Comparison of ENCODE assay signal across 23 cellular contexts in genomic region chr10:93319096-93319495, GRCh38.
"Had no signal": no experiment of that assay in that cellular context is flagged by ENCODE, and none has a peak within 500 bp of the region (broad histone marks: within the 10 kb centered on the region; RNA-seq: fewer than 3 reads in every experiment).

No MANE protein-coding gene starts in this region.

- H3K4me3 Mint-ChIP-seq: activated CD4-positive, alpha-beta memory T cell treated with anti-CD3 and anti-CD28 coated beads for 36 hours; activated CD4-positive, alpha-beta T cell treated with anti-CD3 and anti-CD28 coated beads, Interleukin-2, amount 10 ng/mL, durations not matched to agents 7 days and 5 days; brain had no signal

- H3K9me3 ChIP-seq: ascending aorta, Peyer's patch, SJCRH30, SK-N-SH had no signal

- DNase-seq: activated CD4-positive, alpha-beta memory T cell treated with anti-CD3 and anti-CD28 coated beads for 36 hours; activated CD4-positive, alpha-beta T cell treated with anti-CD3 and anti-CD28 coated beads, Interleukin-2, amount 10 ng/mL, durations not matched to agents 7 days and 5 days; activated CD4-positive, CD25-positive, alpha-beta regulatory T cell; activated CD8-positive, alpha-beta memory T cell treated with anti-CD3 and anti-CD28 coated beads for 24 hours; activated gamma-delta T cell treated with Interleukin-2 at 50 U/mL for 16 hours; activated naive CD4-positive, alpha-beta T cell treated with anti-CD3 and anti-CD28 coated beads, Interleukin-2, amount 50 U/mL, for 16 hours; activated T-cell treated with anti-CD3 and anti-CD28 coated beads, Interleukin-2, amount 50 U/mL, for 48 hours; amniotic stem cell; Kasumi-1; NCI-H2029; NCI-H345; NCI-H524; NK-92 treated with Interleukin-12 subunit alpha and Interleukin-12 subunit beta, amount 100 ng/mL, for 24 hours; Peyer's patch; Right ventricle myocardium superior; SJCRH30; T-helper 1 cell had no signal

- H3K4me1 ChIP-seq: ascending aorta, Peyer's patch, SJCRH30 had no signal

- H3K4me2 ChIP-seq: SK-N-SH had no signal

- H3K27ac ChIP-seq: ascending aorta, cardiac muscle cell, Peyer's patch, RWPE1, SJCRH30 had no signal

- H3K36me3 Mint-ChIP-seq: brain had no signal

- H3K27ac Mint-ChIP-seq: activated CD4-positive, alpha-beta memory T cell treated with anti-CD3 and anti-CD28 coated beads for 36 hours; activated CD4-positive, alpha-beta T cell treated with anti-CD3 and anti-CD28 coated beads, Interleukin-2, amount 10 ng/mL, durations not matched to agents 7 days and 5 days; activated T-helper 2 cell treated with anti-CD3 and anti-CD28 coated beads, Interferon-gamma antibody, Interleukin-2, Interleukin-4, amounts not matched to agents 10 μg/mL and 5 μg/mL and 100 μg/mL, durations not matched to agents 14 hours and 24 hours and 36 hours had no signal

- H3K36me3 ChIP-seq: SJCRH30 had no signal

- H3K9me3 Mint-ChIP-seq: activated CD4-positive, alpha-beta memory T cell treated with anti-CD3 and anti-CD28 coated beads for 36 hours; activated CD4-positive, alpha-beta T cell treated with anti-CD3 and anti-CD28 coated beads, Interleukin-2, amount 10 ng/mL, durations not matched to agents 7 days and 5 days; activated T-helper 2 cell treated with anti-CD3 and anti-CD28 coated beads, Interferon-gamma antibody, Interleukin-2, Interleukin-4, amounts not matched to agents 10 μg/mL and 5 μg/mL and 100 μg/mL, durations not matched to agents 14 hours and 24 hours and 36 hours; brain had no signal

- H3K4me3 ChIP-seq: ascending aorta, cardiac muscle cell, Peyer's patch, SJCRH30 had no signal

- H3K27me3 Mint-ChIP-seq: activated CD4-positive, alpha-beta memory T cell treated with anti-CD3 and anti-CD28 coated beads for 36 hours; activated CD4-positive, alpha-beta T cell treated with anti-CD3 and anti-CD28 coated beads, Interleukin-2, amount 10 ng/mL, durations not matched to agents 7 days and 5 days had no signal

- H3K9ac ChIP-seq: SK-N-SH had no signal

- H3K27me3 ChIP-seq: ascending aorta, cardiac muscle cell, Peyer's patch, SJCRH30 had no signal
